Comparison of ENCODE assay signal across 24 cellular contexts in the genomic region with DNA sequence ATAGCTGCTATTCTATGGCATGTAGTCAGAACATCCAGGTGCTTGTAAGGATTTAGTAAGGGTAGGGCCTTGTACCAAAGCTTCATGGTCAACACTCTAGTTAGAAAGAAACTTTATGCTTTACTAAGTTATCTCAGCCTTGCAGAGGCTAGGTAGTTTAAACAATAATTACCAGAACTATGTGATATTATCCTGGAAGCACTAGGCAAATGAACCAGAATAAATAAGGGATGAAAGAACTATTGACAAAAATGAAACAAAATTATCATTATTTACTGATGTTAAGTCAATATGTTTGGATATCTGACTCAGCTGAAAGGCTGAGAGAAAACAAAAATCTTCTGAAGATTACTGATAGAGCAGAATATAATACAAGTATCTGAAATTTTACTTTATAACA.
"Had no signal": no experiment of that assay in that cellular context is flagged by ENCODE, and none has a peak within 500 bp of the region (broad histone marks: within the 10 kb centered on the region; RNA-seq: fewer than 3 reads in every experiment).

No MANE protein-coding gene starts in this region.

- H3K9me3 ChIP-seq: testis, thyroid gland, tibial artery, tibial nerve, upper lobe of left lung, upper lobe of right lung, uterus, vagina had no signal

- DNase-seq: stimulated activated CD4-positive, alpha-beta T cell treated with anti-CD3 and anti-CD28 coated beads, Interleukin-2, amount 100 ng/mL, for 48 hours; stimulated activated CD4-positive, alpha-beta T cell treated with anti-CD3 and anti-CD28 coated beads, Interleukin-4, amount 100 ng/mL, for 1 hour; stimulated activated CD4-positive, alpha-beta T cell treated with anti-CD3 and anti-CD28 coated beads, Interleukin-4, amount 100 ng/mL, for 24 hours; stimulated activated CD4-positive, alpha-beta T cell treated with anti-CD3 and anti-CD28 coated beads, Interleukin-4, amount 100 ng/mL, for 4 hours; stimulated activated CD8-positive, alpha-beta memory T cell treated with anti-CD3 and anti-CD28 coated beads, Interleukin-4, amount 100 ng/mL, for 48 hours; stimulated activated naive B cell treated with anti-CD40 and anti-IgM and Interleukin-4, amounts not matched to agents 10 μg/mL and 1 μg/mL and 100 μg/mL, for 72 hours; stimulated activated naive CD4-positive, alpha-beta T cell; stimulated activated naive CD4-positive, alpha-beta T cell treated with Interleukin-2 at 50 U/mL for 16 hours; stimulated activated naive CD8-positive, alpha-beta T cell treated with anti-CD3 and anti-CD28 coated beads, Interleukin-15, amount 100 ng/mL, for 72 hours; stimulated activated naive CD8-positive, alpha-beta T cell treated with anti-CD3 and anti-CD28 coated beads, Interleukin-15, Interleukin-2, amounts not matched to agents 100 U/mL and 50 U/mL, for 24 hours; stomach; substantia nigra; testis; thyroid gland; tibial artery; transverse colon; trophoblast cell; upper lobe of right lung; uterus had no signal

- H3K36me3 ChIP-seq: stomach, suprapubic skin, thoracic aorta, thyroid gland, tibial artery, tibial nerve, transverse colon, upper lobe of left lung, upper lobe of right lung, uterus, vagina had no signal

- H3K27ac ChIP-seq: stomach, suprapubic skin, testis, thoracic aorta, thyroid gland, tibial artery, tibial nerve, transverse colon, upper lobe of left lung, upper lobe of right lung, uterus, vagina had no signal

- H3K4me1 ChIP-seq: stomach, suprapubic skin, testis, thyroid gland, tibial nerve, transverse colon, upper lobe of left lung, upper lobe of right lung, uterus, vagina had no signal

- H3K27me3 ChIP-seq: stomach, suprapubic skin, testis, thyroid gland, tibial artery, tibial nerve, transverse colon, upper lobe of left lung, upper lobe of right lung, uterus, vagina had no signal

- H3K4me3 ChIP-seq: stomach, suprapubic skin, testis, thoracic aorta, thyroid gland, tibial artery, tibial nerve, transverse colon, upper lobe of left lung, upper lobe of right lung, uterus, vagina had no signal
